9 cellular contexts compared by ENCODE assay signal in genomic region chr10:102669206-102670064, GRCh38. TPM values are rescaled to one million over a fixed set of nuclear protein-coding genes. Genes with fewer than 3 reads are reported as not detected.
DNase-seq lines count a peak whose midpoint lies in the region; ATAC-seq lines count a peak whose summit lies in the region.
"Had no signal": no experiment of that assay in that cellular context is flagged by ENCODE, and none has a peak within 500 bp of the region (broad histone marks: within the 10 kb centered on the region; RNA-seq: fewer than 3 reads in every experiment).

No MANE protein-coding gene starts in this region.

- peak overlapping the region; percentile 94 for H3K4me2 ChIP-seq in BLaER1

- peak overlapping the region; percentile 59 for H3K9ac ChIP-seq in BLaER1

- H3K4me3 ChIP-seq in BLaER1 = no peak overlapping the region

- peak; percentile 25 to 58 for ATAC-seq in natural killer cell treated with Interleukin-12 subunit alpha and Interleukin-12 subunit beta and Interleukin-15 and Interleukin-18, amount 100 ng/mL, for 72 hours

- no peaks in the 10 kb centered on the region for H3K36me3 Mint-ChIP-seq in dendritic cell treated with granulocyte-macrophage colony-stimulating factor and Interleukin-4, amounts not matched to agents 40 ng/mL and 50 ng/mL, for 4 days (ENCODE audit: low read depth)
- no peaks in the 10 kb centered on the region for H3K36me3 Mint-ChIP-seq in natural killer cell treated with Interleukin-12 subunit alpha and Interleukin-12 subunit beta and Interleukin-15 and Interleukin-18, amount 100 ng/mL, for 72 hours
- peaks cover 1% of the 10 kb centered on the region for H3K36me3 Mint-ChIP-seq in activated T-helper 1 cell treated with anti-CD3 and anti-CD28 coated beads, Interleukin-12 subunit alpha, Interleukin-12 subunit beta, Interleukin-2, Interleukin-4 antibody, amounts not matched to agents 30 ng/mL and 10 ng/mL and 1 ng/mL, durations not matched to agents 14 hours and 24 hours and 36 hours (ENCODE audit: low read depth)

- peaks cover 50% of the 10 kb centered on the region for H3K4me1 Mint-ChIP-seq in dendritic cell treated with granulocyte-macrophage colony-stimulating factor and Interleukin-4, amounts not matched to agents 40 ng/mL and 50 ng/mL, for 4 days (ENCODE audit: low read depth)
- H3K4me1 Mint-ChIP-seq in natural killer cell treated with Interleukin-12 subunit alpha and Interleukin-12 subunit beta and Interleukin-15 and Interleukin-18, amount 100 ng/mL, for 72 hours (ENCODE audit: low read depth in 2 of 2) = peaks cover 9 to 15% of the 10 kb centered on the region in 2 donors
- H3K4me1 Mint-ChIP-seq in activated T-helper 1 cell treated with anti-CD3 and anti-CD28 coated beads, Interleukin-12 subunit alpha, Interleukin-12 subunit beta, Interleukin-2, Interleukin-4 antibody, amounts not matched to agents 30 ng/mL and 10 ng/mL and 1 ng/mL, durations not matched to agents 14 hours and 24 hours and 36 hours (ENCODE audit: low read depth) = peaks cover 22% of the 10 kb centered on the region

- no peaks in the 10 kb centered on the region for H3K36me3 ChIP-seq in BLaER1
- no peaks in the 10 kb centered on the region for H3K36me3 ChIP-seq in KOPT-K1 (ENCODE audit: insufficient read depth, low read length)

- H3K27me3 ChIP-seq in BLaER1 = no peaks in the 10 kb centered on the region

- peak overlapping the region; percentile 10 for H3K27ac Mint-ChIP-seq in dendritic cell treated with granulocyte-macrophage colony-stimulating factor and Interleukin-4, amounts not matched to agents 40 ng/mL and 50 ng/mL, for 4 days
- no peak overlapping the region for H3K27ac Mint-ChIP-seq in natural killer cell treated with Interleukin-12 subunit alpha and Interleukin-12 subunit beta and Interleukin-15 and Interleukin-18, amount 100 ng/mL, for 72 hours
- H3K27ac Mint-ChIP-seq in activated T-helper 1 cell treated with anti-CD3 and anti-CD28 coated beads, Interleukin-12 subunit alpha, Interleukin-12 subunit beta, Interleukin-2, Interleukin-4 antibody, amounts not matched to agents 30 ng/mL and 10 ng/mL and 1 ng/mL, durations not matched to agents 14 hours and 24 hours and 36 hours = no peak overlapping the region
- H3K27ac Mint-ChIP-seq: activated T-cell treated with anti-CD3 and anti-CD28 coated beads, Interleukin-2, amount 50 U/mL, for 72 hours had no signal

- H3K4me3 Mint-ChIP-seq in dendritic cell treated with granulocyte-macrophage colony-stimulating factor and Interleukin-4, amounts not matched to agents 40 ng/mL and 50 ng/mL, for 4 days = no peak overlapping the region
- H3K4me3 Mint-ChIP-seq in natural killer cell treated with Interleukin-12 subunit alpha and Interleukin-12 subunit beta and Interleukin-15 and Interleukin-18, amount 100 ng/mL, for 72 hours = no peak overlapping the region
- H3K4me3 Mint-ChIP-seq in activated T-helper 1 cell treated with anti-CD3 and anti-CD28 coated beads, Interleukin-12 subunit alpha, Interleukin-12 subunit beta, Interleukin-2, Interleukin-4 antibody, amounts not matched to agents 30 ng/mL and 10 ng/mL and 1 ng/mL, durations not matched to agents 14 hours and 24 hours and 36 hours = no peak overlapping the region
- H3K4me3 Mint-ChIP-seq: activated T-cell treated with anti-CD3 and anti-CD28 coated beads, Interleukin-2, amount 50 U/mL, for 72 hours had no signal

- H3K9me3 Mint-ChIP-seq in dendritic cell treated with granulocyte-macrophage colony-stimulating factor and Interleukin-4, amounts not matched to agents 40 ng/mL and 50 ng/mL, for 4 days = no peaks in the 10 kb centered on the region
- H3K9me3 Mint-ChIP-seq in natural killer cell treated with Interleukin-12 subunit alpha and Interleukin-12 subunit beta and Interleukin-15 and Interleukin-18, amount 100 ng/mL, for 72 hours = no peaks in the 10 kb centered on the region
- H3K9me3 Mint-ChIP-seq in activated T-helper 1 cell treated with anti-CD3 and anti-CD28 coated beads, Interleukin-12 subunit alpha, Interleukin-12 subunit beta, Interleukin-2, Interleukin-4 antibody, amounts not matched to agents 30 ng/mL and 10 ng/mL and 1 ng/mL, durations not matched to agents 14 hours and 24 hours and 36 hours = no peaks in the 10 kb centered on the region
- H3K9me3 Mint-ChIP-seq: activated T-cell treated with anti-CD3 and anti-CD28 coated beads, Interleukin-2, amount 50 U/mL, for 72 hours had no signal

- intact Hi-C loops in dendritic cell treated with granulocyte-macrophage colony-stimulating factor and Interleukin-4, amounts not matched to agents 40 ng/mL and 50 ng/mL, for 4 days (cut with micrococcal nuclease) = no loop called here
- intact Hi-C loops in activated T-helper 1 cell treated with anti-CD3 and anti-CD28 coated beads, Interleukin-12 subunit alpha, Interleukin-12 subunit beta, Interleukin-2, Interleukin-4 antibody, amounts not matched to agents 30 ng/mL and 10 ng/mL and 1 ng/mL, durations not matched to agents 14 hours and 24 hours and 36 hours (cut with micrococcal nuclease) = no loop called here

- no peaks in the 10 kb centered on the region for H4K20me1 ChIP-seq in BLaER1

- H3K27ac ChIP-seq in BLaER1 (peak overlapping the region; percentile 82), KOPT-K1 (ENCODE audit: low read depth, low read length, poor library complexity, severe bottlenecking) (peak overlapping the region; percentile 31)

- H3K9me3 ChIP-seq in BLaER1 = no peaks in the 10 kb centered on the region
- no peaks in the 10 kb centered on the region for H3K9me3 ChIP-seq in KOPT-K1 (ENCODE audit: insufficient read depth, low read length, poor library complexity, severe bottlenecking)

- no peak for DNase-seq in natural killer cell treated with Interleukin-12 subunit alpha and Interleukin-12 subunit beta and Interleukin-15 and Interleukin-18, amount 100 ng/mL, for 72 hours (ENCODE audit: low spot score)
- no peak for DNase-seq in COR-L47 (lab: John Stamatoyannopoulos, UW)
- DNase-seq in activated T-helper 1 cell treated with anti-CD3 and anti-CD28 coated beads, Interleukin-12 subunit alpha, Interleukin-12 subunit beta, Interleukin-2, Interleukin-4 antibody, amounts not matched to agents 30 ng/mL and 10 ng/mL and 1 ng/mL, durations not matched to agents 14 hours and 24 hours and 36 hours (ENCODE audit: low spot score) = no peak
- no peak for DNase-seq in DMS114 treated with DMSO at 0.1 percent for 48 hours (lab: John Stamatoyannopoulos, UW; ENCODE audit: unreplicated experiment)
- no peak for DNase-seq in SKM-1 treated with dmso at 0.1 percent for 144 hours (lab: John Stamatoyannopoulos, UW; ENCODE audit: unreplicated experiment)

- peaks cover 4% of the 10 kb centered on the region for H3K27me3 Mint-ChIP-seq in dendritic cell treated with granulocyte-macrophage colony-stimulating factor and Interleukin-4, amounts not matched to agents 40 ng/mL and 50 ng/mL, for 4 days
- H3K27me3 Mint-ChIP-seq in natural killer cell treated with Interleukin-12 subunit alpha and Interleukin-12 subunit beta and Interleukin-15 and Interleukin-18, amount 100 ng/mL, for 72 hours = no peaks in the 10 kb centered on the region
- H3K27me3 Mint-ChIP-seq in activated T-helper 1 cell treated with anti-CD3 and anti-CD28 coated beads, Interleukin-12 subunit alpha, Interleukin-12 subunit beta, Interleukin-2, Interleukin-4 antibody, amounts not matched to agents 30 ng/mL and 10 ng/mL and 1 ng/mL, durations not matched to agents 14 hours and 24 hours and 36 hours (ENCODE audit: insufficient read depth) = peaks cover 2% of the 10 kb centered on the region

- H3K4me1 ChIP-seq in BLaER1 = peaks cover 94% of the 10 kb centered on the region

RNA-seq across cellular contexts. Expression of gene TRIM8, which starts 25.2 kb away (rescaled TPM):
- 10 to 100 TPM; 50.2 to 78.5 TPM for total RNA-seq in natural killer cell treated with Interleukin-12 subunit alpha and Interleukin-12 subunit beta and Interleukin-15 and Interleukin-18, amount 100 ng/mL, for 72 hours
- total RNA-seq in activated T-helper 1 cell treated with anti-CD3 and anti-CD28 coated beads, Interleukin-12 subunit alpha, Interleukin-12 subunit beta, Interleukin-2, Interleukin-4 antibody, amounts not matched to agents 30 ng/mL and 10 ng/mL and 1 ng/mL, durations not matched to agents 14 hours and 24 hours and 36 hours = 108 and 111 TPM in 2 replicates

RNA-seq across cellular contexts. Expression of gene ARL3, which starts 44.8 kb away (rescaled TPM):
- 1 to 10 TPM; 3.0 to 4.5 TPM for total RNA-seq in natural killer cell treated with Interleukin-12 subunit alpha and Interleukin-12 subunit beta and Interleukin-15 and Interleukin-18, amount 100 ng/mL, for 72 hours
- total RNA-seq in activated T-helper 1 cell treated with anti-CD3 and anti-CD28 coated beads, Interleukin-12 subunit alpha, Interleukin-12 subunit beta, Interleukin-2, Interleukin-4 antibody, amounts not matched to agents 30 ng/mL and 10 ng/mL and 1 ng/mL, durations not matched to agents 14 hours and 24 hours and 36 hours = 6.6 and 6.8 TPM in 2 replicates

RNA-seq across cellular contexts. Expression of gene SFXN2, which starts 45.0 kb away (rescaled TPM):
- 10 to 100 TPM; 13.2 to 39.6 TPM for total RNA-seq in natural killer cell treated with Interleukin-12 subunit alpha and Interleukin-12 subunit beta and Interleukin-15 and Interleukin-18, amount 100 ng/mL, for 72 hours
- 39.5 and 44.0 TPM in 2 replicates for total RNA-seq in activated T-helper 1 cell treated with anti-CD3 and anti-CD28 coated beads, Interleukin-12 subunit alpha, Interleukin-12 subunit beta, Interleukin-2, Interleukin-4 antibody, amounts not matched to agents 30 ng/mL and 10 ng/mL and 1 ng/mL, durations not matched to agents 14 hours and 24 hours and 36 hours
